39 cellular contexts compared by ENCODE assay signal in the genomic region with DNA sequence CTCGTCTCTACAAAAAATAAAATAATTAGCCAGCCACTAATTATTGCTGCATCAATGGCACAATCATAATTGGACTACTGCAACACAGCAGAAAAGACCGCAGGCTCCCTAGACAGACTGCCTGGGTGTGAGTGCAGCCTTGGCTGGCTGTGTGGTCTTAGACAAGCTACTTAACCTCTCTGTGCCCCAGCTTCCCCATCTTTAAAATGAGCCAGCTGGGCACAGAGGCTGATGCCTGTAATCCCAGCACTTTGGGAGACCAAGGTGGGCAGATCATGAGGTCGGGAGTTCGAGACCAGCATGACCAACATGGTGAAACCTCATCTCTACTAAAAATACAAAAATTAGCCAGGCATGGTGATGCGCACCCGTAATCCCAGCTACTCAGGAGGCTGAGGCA. TPM values are rescaled to one million over a fixed set of nuclear protein-coding genes. Genes with fewer than 3 reads are reported as not detected.
"Had no signal": no experiment of that assay in that cellular context is flagged by ENCODE, and none has a peak within 500 bp of the region (broad histone marks: within the 10 kb centered on the region; RNA-seq: fewer than 3 reads in every experiment).

No MANE protein-coding gene starts in this region.

- H3K27me3 ChIP-seq: adrenal gland, ascending aorta, body of pancreas, brain microvascular endothelial cell, breast epithelium, cardiac muscle cell had no signal

- H3K4me3 Mint-ChIP-seq: activated naive CD4-positive, alpha-beta T cell treated with anti-CD3 and anti-CD28 coated beads for 36 hours; activated naive CD4-positive, alpha-beta T cell treated with anti-CD3 and anti-CD28 coated beads, Interleukin-2, amount 10 ng/mL, durations not matched to agents 7 days and 5 days; activated naive CD4-positive, alpha-beta T cell treated with anti-CD3 and anti-CD28 coated beads, Interleukin-2, amount 50 U/mL, for 24 hours; activated naive CD8-positive, alpha-beta T cell; activated naive CD8-positive, alpha-beta T cell treated with anti-CD3 and anti-CD28 coated beads for 36 hours; activated naive CD8-positive, alpha-beta T cell treated with anti-CD3 and anti-CD28 coated beads, Interleukin-2, amount 10 ng/mL, durations not matched to agents 7 days and 5 days; activated naive CD8-positive, alpha-beta T cell treated with anti-CD3 and anti-CD28 coated beads, Interleukin-2, amount 50 U/mL, for 24 hours; activated T-cell treated with anti-CD3 and anti-CD28 coated beads, Interleukin-2, amount 50 U/mL, for 24 hours; activated T-cell treated with anti-CD3 and anti-CD28 coated beads, Interleukin-2, amount 50 U/mL, for 4 hours; activated T-cell treated with anti-CD3 and anti-CD28 coated beads, Interleukin-2, amount 50 U/mL, for 72 hours; activated T-helper 1 cell treated with anti-CD3 and anti-CD28 coated beads, Interleukin-12 subunit alpha, Interleukin-12 subunit beta, Interleukin-2, Interleukin-4 antibody, amounts not matched to agents 30 ng/mL and 10 ng/mL and 1 ng/mL, durations not matched to agents 14 hours and 24 hours and 36 hours; activated T-helper 17 cell treated with anti-CD3 and anti-CD28 coated beads, Interleukin-2, amount 50 U/mL, for 72 hours; brain; central memory CD8-positive, alpha-beta T cell had no signal

- H3K27ac Mint-ChIP-seq: activated naive CD4-positive, alpha-beta T cell treated with anti-CD3 and anti-CD28 coated beads for 36 hours; activated naive CD4-positive, alpha-beta T cell treated with anti-CD3 and anti-CD28 coated beads, Interleukin-2, amount 50 U/mL, for 24 hours; activated naive CD4-positive, alpha-beta T cell treated with anti-CD3 and anti-CD28 coated beads, Interleukin-2, amount 50 U/mL, for 72 hours; activated naive CD8-positive, alpha-beta T cell; activated naive CD8-positive, alpha-beta T cell treated with anti-CD3 and anti-CD28 coated beads for 36 hours; activated naive CD8-positive, alpha-beta T cell treated with anti-CD3 and anti-CD28 coated beads, Interleukin-2, amount 10 ng/mL, durations not matched to agents 7 days and 5 days; activated naive CD8-positive, alpha-beta T cell treated with anti-CD3 and anti-CD28 coated beads, Interleukin-2, amount 50 U/mL, for 24 hours; activated T-cell treated with anti-CD3 and anti-CD28 coated beads, Interleukin-2, amount 50 U/mL, for 24 hours; activated T-cell treated with anti-CD3 and anti-CD28 coated beads, Interleukin-2, amount 50 U/mL, for 72 hours; activated T-helper 1 cell treated with anti-CD3 and anti-CD28 coated beads, Interleukin-12 subunit alpha, Interleukin-12 subunit beta, Interleukin-2, Interleukin-4 antibody, amounts not matched to agents 30 ng/mL and 10 ng/mL and 1 ng/mL, durations not matched to agents 14 hours and 24 hours and 36 hours; activated T-helper 17 cell treated with anti-CD3 and anti-CD28 coated beads, Interleukin-2, amount 50 U/mL, for 72 hours; activated T-helper 2 cell treated with anti-CD3 and anti-CD28 coated beads, Interferon-gamma antibody, Interleukin-2, Interleukin-4, amounts not matched to agents 10 μg/mL and 5 μg/mL and 100 μg/mL, durations not matched to agents 14 hours and 24 hours and 36 hours; brain had no signal

- DNase-seq: activated effector memory CD4-positive, alpha-beta T cell treated with anti-CD3 and anti-CD28 coated beads, Interleukin-2, amount 50 U/mL, for 16 hours; activated effector memory CD4-positive, alpha-beta T cell treated with Interleukin-2 at 50 U/mL for 16 hours; activated gamma-delta T cell; activated gamma-delta T cell treated with Interleukin-2 at 50 U/mL for 16 hours; activated naive CD4-positive, alpha-beta T cell treated with anti-CD3 and anti-CD28 coated beads for 36 hours; activated naive CD4-positive, alpha-beta T cell treated with anti-CD3 and anti-CD28 coated beads, Interleukin-2, amount 10 ng/mL, durations not matched to agents 7 days and 5 days; activated naive CD4-positive, alpha-beta T cell treated with anti-CD3 and anti-CD28 coated beads, Interleukin-2, amount 50 U/mL, for 16 hours; activated naive CD4-positive, alpha-beta T cell treated with Interleukin-2 at 50 U/mL for 16 hours; activated naive CD8-positive, alpha-beta T cell treated with anti-CD3 and anti-CD28 coated beads for 36 hours; activated naive CD8-positive, alpha-beta T cell treated with anti-CD3 and anti-CD28 coated beads, Interleukin-2, amount 10 ng/mL, durations not matched to agents 7 days and 5 days; activated naive CD8-positive, alpha-beta T cell treated with anti-CD3 and anti-CD28 coated beads, Interleukin-2, amount 50 U/mL, for 24 hours; activated T-cell treated with anti-CD3 and anti-CD28 coated beads, Interleukin-2, amount 50 U/mL, for 1 hour; activated T-cell treated with anti-CD3 and anti-CD28 coated beads, Interleukin-2, amount 50 U/mL, for 24 hours; activated T-cell treated with anti-CD3 and anti-CD28 coated beads, Interleukin-2, amount 50 U/mL, for 4 hours; activated T-cell treated with anti-CD3 and anti-CD28 coated beads, Interleukin-2, amount 50 U/mL, for 48 hours; activated T-cell treated with anti-CD3 and anti-CD28 coated beads, Interleukin-2, amount 50 U/mL, for 72 hours; adrenal gland; amniotic stem cell; aorta; body of pancreas; brain microvascular endothelial cell; central memory CD4-positive, alpha-beta T cell; cerebellar nuclear complex had no signal

- H3K27ac ChIP-seq: adrenal gland, ascending aorta, body of pancreas, brain microvascular endothelial cell, breast epithelium, cardiac muscle cell had no signal

- H3K36me3 Mint-ChIP-seq: activated naive CD8-positive, alpha-beta T cell; activated naive CD8-positive, alpha-beta T cell treated with anti-CD3 and anti-CD28 coated beads for 36 hours; activated naive CD8-positive, alpha-beta T cell treated with anti-CD3 and anti-CD28 coated beads, Interleukin-2, amount 10 ng/mL, durations not matched to agents 7 days and 5 days; brain had no signal

- H3K27me3 Mint-ChIP-seq: activated naive CD4-positive, alpha-beta T cell treated with anti-CD3 and anti-CD28 coated beads, Interleukin-2, amount 50 U/mL, for 24 hours; activated naive CD8-positive, alpha-beta T cell; activated naive CD8-positive, alpha-beta T cell treated with anti-CD3 and anti-CD28 coated beads for 36 hours; activated naive CD8-positive, alpha-beta T cell treated with anti-CD3 and anti-CD28 coated beads, Interleukin-2, amount 10 ng/mL, durations not matched to agents 7 days and 5 days; activated naive CD8-positive, alpha-beta T cell treated with anti-CD3 and anti-CD28 coated beads, Interleukin-2, amount 50 U/mL, for 24 hours; activated T-cell treated with anti-CD3 and anti-CD28 coated beads, Interleukin-2, amount 50 U/mL, for 24 hours; activated T-helper 17 cell treated with anti-CD3 and anti-CD28 coated beads, Interleukin-2, amount 50 U/mL, for 72 hours; central memory CD8-positive, alpha-beta T cell had no signal

- H3K4me1 ChIP-seq: ascending aorta, body of pancreas, breast epithelium had no signal

- H3K9me3 ChIP-seq: adrenal gland, ascending aorta, body of pancreas, breast epithelium had no signal

- H3K4me3 ChIP-seq: adrenal gland, ascending aorta, body of pancreas, breast epithelium, cardiac muscle cell had no signal

- H3K9me3 Mint-ChIP-seq: activated naive CD4-positive, alpha-beta T cell treated with anti-CD3 and anti-CD28 coated beads for 36 hours; activated naive CD4-positive, alpha-beta T cell treated with anti-CD3 and anti-CD28 coated beads, Interleukin-2, amount 50 U/mL, for 24 hours; activated naive CD8-positive, alpha-beta T cell treated with anti-CD3 and anti-CD28 coated beads, Interleukin-2, amount 10 ng/mL, durations not matched to agents 7 days and 5 days; activated naive CD8-positive, alpha-beta T cell treated with anti-CD3 and anti-CD28 coated beads, Interleukin-2, amount 50 U/mL, for 24 hours; activated T-cell treated with anti-CD3 and anti-CD28 coated beads, Interleukin-2, amount 50 U/mL, for 24 hours; activated T-cell treated with anti-CD3 and anti-CD28 coated beads, Interleukin-2, amount 50 U/mL, for 4 hours; activated T-cell treated with anti-CD3 and anti-CD28 coated beads, Interleukin-2, amount 50 U/mL, for 72 hours; activated T-helper 1 cell treated with anti-CD3 and anti-CD28 coated beads, Interleukin-12 subunit alpha, Interleukin-12 subunit beta, Interleukin-2, Interleukin-4 antibody, amounts not matched to agents 30 ng/mL and 10 ng/mL and 1 ng/mL, durations not matched to agents 14 hours and 24 hours and 36 hours; activated T-helper 17 cell treated with anti-CD3 and anti-CD28 coated beads, Interleukin-2, amount 50 U/mL, for 72 hours; activated T-helper 2 cell treated with anti-CD3 and anti-CD28 coated beads, Interferon-gamma antibody, Interleukin-2, Interleukin-4, amounts not matched to agents 10 μg/mL and 5 μg/mL and 100 μg/mL, durations not matched to agents 14 hours and 24 hours and 36 hours; central memory CD8-positive, alpha-beta T cell had no signal

- H3K36me3 ChIP-seq: adrenal gland, ascending aorta, brain microvascular endothelial cell, breast epithelium, cardiac muscle cell had no signal

- FAIRE-seq: astrocyte, bronchial epithelial cell had no signal

RNA-seq across cellular contexts. Expression of gene TEX101, which starts 19.0 kb away (rescaled TPM):
- total RNA-seq: activated naive CD4-positive, alpha-beta T cell treated with anti-CD3 and anti-CD28 coated beads for 36 hours; activated naive CD4-positive, alpha-beta T cell treated with anti-CD3 and anti-CD28 coated beads, Interleukin-2, amount 50 U/mL, for 72 hours; activated naive CD8-positive, alpha-beta T cell treated with anti-CD3 and anti-CD28 coated beads for 36 hours; activated naive CD8-positive, alpha-beta T cell treated with anti-CD3 and anti-CD28 coated beads, Interleukin-2, amount 10 ng/mL, durations not matched to agents 7 days and 5 days; activated T-cell treated with anti-CD3 and anti-CD28 coated beads, Interleukin-2, amount 50 U/mL, for 4 hours; activated T-cell treated with anti-CD3 and anti-CD28 coated beads, Interleukin-2, amount 50 U/mL, for 72 hours; activated T-helper 1 cell treated with anti-CD3 and anti-CD28 coated beads, Interleukin-12 subunit alpha, Interleukin-12 subunit beta, Interleukin-2, Interleukin-4 antibody, amounts not matched to agents 30 ng/mL and 10 ng/mL and 1 ng/mL, durations not matched to agents 14 hours and 24 hours and 36 hours; activated T-helper 17 cell treated with anti-CD3 and anti-CD28 coated beads, Interleukin-2, amount 50 U/mL, for 72 hours; activated T-helper 2 cell treated with anti-CD3 and anti-CD28 coated beads, Interferon-gamma antibody, Interleukin-2, Interleukin-4, amounts not matched to agents 10 μg/mL and 5 μg/mL and 100 μg/mL, durations not matched to agents 14 hours and 24 hours and 36 hours; adrenal gland; aorta; ascending aorta; astrocyte; body of pancreas; breast epithelium; bronchial epithelial cell; cardiac muscle cell; cardiac septum; cerebellum; chondrocyte had no signal
- polyA plus RNA-seq: adrenal gland, aorta, cardiac muscle cell had no signal

RNA-seq across cellular contexts. Expression of gene LYPD3, which starts 31.7 kb away (rescaled TPM):
- total RNA-seq: ascending aorta, cardiac septum, cerebellum had no signal
